27 cellular contexts compared by ENCODE assay signal in the genomic region with DNA sequence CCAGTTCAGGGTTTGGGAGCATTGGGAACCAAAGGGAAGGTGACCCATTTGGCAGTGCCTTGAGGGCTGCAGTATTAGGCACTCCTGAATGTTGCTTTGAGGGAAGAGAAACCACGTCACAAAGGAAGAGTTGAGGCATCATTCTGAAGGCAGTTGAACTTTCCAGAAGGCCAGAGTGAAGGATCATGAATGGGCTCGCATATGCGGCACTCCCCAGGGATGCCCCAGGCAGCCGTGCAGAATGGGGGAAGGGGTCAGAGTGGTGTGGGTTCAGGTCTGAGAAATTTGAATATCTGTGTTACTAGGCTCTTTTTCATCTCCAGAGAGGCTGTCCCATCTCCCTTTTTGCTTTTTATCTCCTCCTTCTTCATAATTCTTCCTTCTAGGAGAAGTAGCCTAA.
A peak's percentile ranks its signal among the peaks of the same experiment; 100 is the strongest.
DNase-seq lines count a peak whose midpoint lies in the region; ATAC-seq, FAIRE-seq and TF ChIP-seq lines count a peak whose summit lies in the region.
"Had no signal": no experiment of that assay in that cellular context is flagged by ENCODE, and none has a peak within 500 bp of the region (broad histone marks: within the 10 kb centered on the region; RNA-seq: fewer than 3 reads in every experiment).

No MANE protein-coding gene starts in this region.

- H2AK5ac ChIP-seq in IMR-90 (ENCODE audit: low read depth, low read length) (peak overlapping the region; percentile 66; the same call in 1 of the 2 replicates), H1 (ENCODE audit: low read depth, low read length) (no peak overlapping the region)

- no peak overlapping the region for H3K4me3 ChIP-seq in GM23338
- H3K4me3 ChIP-seq in IMR-90 (ENCODE audit: insufficient read depth, low read depth, low read length): no peak overlapping the region
- no peak overlapping the region for H3K4me3 ChIP-seq in H1 (ENCODE audit: extremely low read depth in 1 of 4, insufficient read depth in 2 of 4, low read depth in 3 of 4, low read length in 4 of 4)
- H3K4me3 ChIP-seq: BLaER1 had no signal

- no peaks in the 10 kb centered on the region for H3K23me2 ChIP-seq in H1 (ENCODE audit: low read depth, low read length)

- H2AFZ ChIP-seq in GM23338 (0 out of 2 replicates have a peak overlapping the region, but pooled peaks have one; percentile 18), IMR-90 (replicated peaks; ENCODE audit: low read length, poor library complexity) (no peak overlapping the region), H1 (ENCODE audit: low read length) (peak overlapping the region; percentile 26; the same call in 1 of the 2 replicates)

- no peak for TF ChIP-seq POLR2A in IMR-90 (IDR thresholded peaks at IDR 0.05; ENCODE audit: low read depth, low read length)
- no peak for TF ChIP-seq POLR2A in H1 (IDR thresholded peaks at IDR 0.05; ENCODE audit: control extremely low read depth in 1 of 2, low read depth in 2 of 2, low read length in 2 of 2)

- POLR2A ChIA-PET in IMR-90 (lab: Charles Lee; ENCODE audit: unreplicated experiment) (no interaction called here), H1 (lab: Charles Lee; ENCODE audit: partially characterized antibody) (no interaction called here)

- no CpG with 5 or more reads among the region's 4 CpGs for WGBS in IMR-90 (ENCODE audit: extremely low coverage in 2 of 2, insufficient read length in 1 of 2), 2 experiments
- WGBS in H1 (ENCODE audit: extremely low coverage in 1 of 2, insufficient coverage in 1 of 2, insufficient read length in 1 of 2, insufficient replicate concordance in 2 of 2, low coverage in 1 of 2, low lambda C conversion rate in 2 of 2, missing lambda C conversion rate in 1 of 2), 2 experiments: 80% methylated on average over 4 of the region's 4 CpGs; no CpG with 5 or more reads in 1 of the 2 experiments

- H3K23ac ChIP-seq in IMR-90 (ENCODE audit: low read depth, low read length): no peak overlapping the region
- no peak overlapping the region for H3K23ac ChIP-seq in H1 (ENCODE audit: insufficient read length)

- no peak overlapping the region for H4K91ac ChIP-seq in IMR-90 (ENCODE audit: insufficient read depth, low read depth, low read length)
- H4K91ac ChIP-seq in H1 (replicated peaks; ENCODE audit: insufficient read length, low read length): no peak overlapping the region

- FAIRE-seq in H1 (lab: Jason Lieb, UNC): no peak
- FAIRE-seq: A204.1, G401.6, GM12891, GM19239 had no signal

- H2BK12ac ChIP-seq in H1 (ENCODE audit: low read depth, low read length): no peak overlapping the region

- in situ Hi-C loops in IMR-90 (cut with MboI; ENCODE audit: low sequenced_read_pairs): no loop called here

- H3K27me3 ChIP-seq in GM23338 (ENCODE audit: insufficient read depth): no peaks in the 10 kb centered on the region
- no peaks in the 10 kb centered on the region for H3K27me3 ChIP-seq in IMR-90 (ENCODE audit: control insufficient read depth, insufficient read depth, low read length)
- no peaks in the 10 kb centered on the region for H3K27me3 ChIP-seq in H1 (replicated peaks in 1 of 4; ENCODE audit: control insufficient read depth in 3 of 4, extremely low read depth in 1 of 4, insufficient read depth in 3 of 4, low read length in 3 of 4)
- H3K27me3 ChIP-seq: BE2C, BLaER1 had no signal

- H3K18ac ChIP-seq in IMR-90 (ENCODE audit: low read depth, low read length): no peak overlapping the region
- H3K18ac ChIP-seq in H1 (ENCODE audit: extremely low read depth, low read length): no peak overlapping the region

- no peak for DNase-seq in GM23338 (ENCODE audit: low spot score)
- DNase-seq in IMR-90: no peak
- no peak for DNase-seq in H1 (ENCODE audit: low read depth in 1 of 2, low spot score in 2 of 2)
- DNase-seq in stimulated activated naive B cell treated with anti-CD40 and anti-IgM and Interleukin-4, amounts not matched to agents 10 μg/mL and 1 μg/mL and 100 μg/mL, for 72 hours: no peak
- DNase-seq in ureter (ENCODE audit: low spot score): no peak
- DNase-seq: 8988T; ACHN; BE2C; C1 segment of cervical spinal cord; CD4-positive, alpha-beta memory T cell; CD4-positive, CD25-positive, alpha-beta regulatory T cell; CD8-positive, alpha-beta memory T cell; COR-L47; DMS 273 treated with DMSO at 0.1 percent for 48 hours; DMS153; DMS79; DND-41; EL; GF-D8 had no signal

- H4K8ac ChIP-seq in IMR-90 (ENCODE audit: low read depth in 2 of 2, low read length in 2 of 2): no peak overlapping the region
- H4K8ac ChIP-seq in H1 (ENCODE audit: extremely low read depth, insufficient read depth, low read length): no peak overlapping the region

- peaks cover 12% of the 10 kb centered on the region; the same call in 1 of the 2 replicates for H3K9me2 ChIP-seq in GM23338 (ENCODE audit: insufficient read depth)

- no peaks in the 10 kb centered on the region for H3K9me3 Mint-ChIP-seq in GM23338
- H3K9me3 Mint-ChIP-seq in stimulated activated naive B cell treated with anti-CD40 and anti-IgM and Interleukin-4, amounts not matched to agents 10 μg/mL and 1 μg/mL and 100 μg/mL, for 72 hours: no peaks in the 10 kb centered on the region
- H3K9me3 Mint-ChIP-seq: CD4-positive, alpha-beta memory T cell; CD4-positive, CD25-positive, alpha-beta regulatory T cell; CD8-positive, alpha-beta memory T cell had no signal

- H3K79me1 ChIP-seq in IMR-90 (ENCODE audit: low read depth in 1 of 2, low read length in 2 of 2): no peaks in the 10 kb centered on the region
- no peaks in the 10 kb centered on the region for H3K79me1 ChIP-seq in H1 (ENCODE audit: low read depth, low read length)

- peaks cover 2% of the 10 kb centered on the region for H3K27me3 Mint-ChIP-seq in GM23338 (ENCODE audit: insufficient read depth, low read depth, poor library complexity)
- peaks cover 0 to 5% of the 10 kb centered on the region in 2 donors for H3K27me3 Mint-ChIP-seq in stimulated activated naive B cell treated with anti-CD40 and anti-IgM and Interleukin-4, amounts not matched to agents 10 μg/mL and 1 μg/mL and 100 μg/mL, for 72 hours

- H4K20me1 ChIP-seq in GM23338 (replicated peaks; ENCODE audit: insufficient read depth) (no peaks in the 10 kb centered on the region), IMR-90 (ENCODE audit: insufficient read depth, low read length) (no peaks in the 10 kb centered on the region), H1 (replicated peaks in 1 of 2; ENCODE audit: control insufficient read depth in 1 of 2, insufficient read depth in 2 of 2, low read length in 2 of 2) (no peaks in the 10 kb centered on the region)
- H4K20me1 ChIP-seq: BLaER1 had no signal

- H3K56ac ChIP-seq in IMR-90 (ENCODE audit: extremely low read depth, insufficient read depth, low read length): no peak overlapping the region
- no peak overlapping the region for H3K56ac ChIP-seq in H1 (replicated peaks; ENCODE audit: insufficient read length, low read depth, low read length)

- no peak overlapping the region; the same call in 1 of the 2 replicates for H3K14ac ChIP-seq in IMR-90 (replicated peaks; ENCODE audit: low read depth, low read length)
- H3K14ac ChIP-seq in H1 (ENCODE audit: insufficient read length): no peak overlapping the region

- no peak overlapping the region for H3K27ac Mint-ChIP-seq in GM23338
- H3K27ac Mint-ChIP-seq in stimulated activated naive B cell treated with anti-CD40 and anti-IgM and Interleukin-4, amounts not matched to agents 10 μg/mL and 1 μg/mL and 100 μg/mL, for 72 hours: no peak overlapping the region
- H3K27ac Mint-ChIP-seq: CD14-positive monocyte; CD4-positive, alpha-beta memory T cell; CD8-positive, alpha-beta memory T cell had no signal

- H3K36me3 Mint-ChIP-seq in GM23338 (ENCODE audit: low read depth): no peaks in the 10 kb centered on the region; the same call in 2 of the 3 replicates
- no peaks in the 10 kb centered on the region for H3K36me3 Mint-ChIP-seq in stimulated activated naive B cell treated with anti-CD40 and anti-IgM and Interleukin-4, amounts not matched to agents 10 μg/mL and 1 μg/mL and 100 μg/mL, for 72 hours
- H3K36me3 Mint-ChIP-seq: CD14-positive monocyte; CD4-positive, alpha-beta memory T cell; CD4-positive, CD25-positive, alpha-beta regulatory T cell had no signal

- no peak overlapping the region for H3K27ac ChIP-seq in GM23338 (ENCODE audit: low read depth)
- H3K27ac ChIP-seq in IMR-90 (ENCODE audit: insufficient read depth, low read length): no peak overlapping the region
- no peak overlapping the region for H3K27ac ChIP-seq in H1 (ENCODE audit: low read depth, low read length)
- H3K27ac ChIP-seq: BLaER1 had no signal

- no peak for TF ChIP-seq EP300 in H1 (IDR thresholded peaks at IDR 0.05; ENCODE audit: borderline replicate concordance in 1 of 2, low read depth in 2 of 2, low read length in 2 of 2)

- no peaks in the 10 kb centered on the region for H3F3A ChIP-seq in GM23338 (replicated peaks; ENCODE audit: low read depth)

- no peak overlapping the region for H2BK5ac ChIP-seq in IMR-90 (ENCODE audit: low read depth, low read length, poor library complexity, severe bottlenecking)
- no peak overlapping the region for H2BK5ac ChIP-seq in H1 (ENCODE audit: low read depth, low read length)

- BruUV-seq in IMR-90 (replicated peaks; lab: Mats Ljungman, UMichigan): no TSS peak

- H3K9me3 ChIP-seq in IMR-90 (ENCODE audit: control insufficient read depth, insufficient read depth, low read length) (no peaks in the 10 kb centered on the region), H1 (ENCODE audit: insufficient read depth in 2 of 2, low read depth in 1 of 2, low read length in 1 of 2) (no peaks in the 10 kb centered on the region; a peak in 1 of 4 replicates)
- H3K9me3 ChIP-seq: BE2C, BLaER1 had no signal

- TF ChIP-seq RAD21 in IMR-90 (IDR thresholded peaks at IDR 0.05; ENCODE audit: low read length): no peak
- no peak for TF ChIP-seq RAD21 in H1 (IDR thresholded peaks at IDR 0.05 in 1 of 2, conservative IDR thresholded peaks at IDR 0.05 in 1 of 2; ENCODE audit: low read depth in 2 of 2, low read length in 2 of 2)

- no peak overlapping the region for H2BK120ac ChIP-seq in IMR-90 (ENCODE audit: low read depth, low read length)
- no peak overlapping the region for H2BK120ac ChIP-seq in H1 (replicated peaks; ENCODE audit: low read depth, low read length)

- intact Hi-C loops in IMR-90 (cut with micrococcal nuclease): no loop called here

- H3K36me3 ChIP-seq in GM23338 (ENCODE audit: insufficient read depth) (no peaks in the 10 kb centered on the region), IMR-90 (ENCODE audit: control insufficient read depth, insufficient read depth, low read length) (no peaks in the 10 kb centered on the region), H1 (ENCODE audit: control insufficient read depth in 2 of 4, insufficient read depth in 4 of 4, low read length in 3 of 4) (no peaks in the 10 kb centered on the region)
- H3K36me3 ChIP-seq: BE2C, BLaER1 had no signal

- H2BK15ac ChIP-seq in IMR-90 (ENCODE audit: low read depth, low read length) (0 out of 3 replicates have a peak overlapping the region, but pooled peaks have one; percentile 30), H1 (ENCODE audit: low read length) (no peak overlapping the region)

- H2BK20ac ChIP-seq in IMR-90 (ENCODE audit: low read depth, low read length) (no peak overlapping the region), H1 (ENCODE audit: low read length) (no peak overlapping the region)

- ATAC-seq in GM23338: no peak; the same call in 2 of the 3 replicates
- no peak for ATAC-seq in IMR-90 (ENCODE audit: low read depth)
- no peak for ATAC-seq in GM19395 (IDR thresholded peaks at IDR 0.05; ENCODE audit: unreplicated experiment)
- no peak for ATAC-seq in stimulated activated naive B cell treated with anti-CD40 and anti-IgM and Interleukin-4, amounts not matched to agents 10 μg/mL and 1 μg/mL and 100 μg/mL, for 72 hours (replicated peaks)
- ATAC-seq in GM21737 (IDR thresholded peaks at IDR 0.05; ENCODE audit: unreplicated experiment): no peak

- peaks cover 7% of the 10 kb centered on the region for H3K4me1 Mint-ChIP-seq in GM23338
- H3K4me1 Mint-ChIP-seq in stimulated activated naive B cell treated with anti-CD40 and anti-IgM and Interleukin-4, amounts not matched to agents 10 μg/mL and 1 μg/mL and 100 μg/mL, for 72 hours: no peaks in the 10 kb centered on the region
- H3K4me1 Mint-ChIP-seq: CD14-positive monocyte; CD4-positive, alpha-beta memory T cell; CD4-positive, CD25-positive, alpha-beta regulatory T cell; CD8-positive, alpha-beta memory T cell had no signal

- H3K4me2 ChIP-seq in GM23338 (no peak overlapping the region), IMR-90 (ENCODE audit: low read depth, low read length) (no peak overlapping the region), H1 (ENCODE audit: insufficient read depth in 1 of 2, low read depth in 2 of 2, low read length in 2 of 2) (no peak overlapping the region; a peak in 1 of 4 replicates)
- H3K4me2 ChIP-seq: BLaER1 had no signal

- no peaks in the 10 kb centered on the region for H3K79me2 ChIP-seq in GM23338 (replicated peaks; ENCODE audit: insufficient read depth)
- H3K79me2 ChIP-seq in H1 (ENCODE audit: control insufficient read depth in 1 of 2, insufficient read depth in 2 of 2, low read length in 2 of 2): no peaks in the 10 kb centered on the region

- CTCF ChIA-PET in IMR-90 (lab: Yijun Ruan, JAX) (no interaction called here), H1 (lab: Charles Lee; ENCODE audit: partially characterized antibody) (no interaction called here)

- dilution Hi-C loops in IMR-90 (cut with HindIII; ENCODE audit: low sequenced_read_pairs, unreplicated experiment): no loop called here

- TF ChIP-seq CTCF in GM23338 (conservative IDR thresholded peaks at IDR 0.05; ENCODE audit: low read depth in 2 of 2) (no peak), IMR-90 (conservative IDR thresholded peaks at IDR 0.05; ENCODE audit: low read depth, low read length) (no peak), H1 (IDR thresholded peaks at IDR 0.05; ENCODE audit: control extremely low read depth in 1 of 3, insufficient read depth in 1 of 3, low read depth in 1 of 3, low read length in 3 of 3) (no peak)

- H3K4ac ChIP-seq in IMR-90 (ENCODE audit: low read depth, low read length) (0 out of 2 replicates have a peak overlapping the region, but pooled peaks have one; percentile 13), H1 (replicated peaks; ENCODE audit: insufficient read length, low read depth, low read length) (no peak overlapping the region)

- H3K4me1 ChIP-seq in GM23338 (ENCODE audit: insufficient read depth) (no peaks in the 10 kb centered on the region), IMR-90 (ENCODE audit: control insufficient read depth, insufficient read depth, low read length) (no peaks in the 10 kb centered on the region; the same call in 1 of the 2 replicates), H1 (replicated peaks in 1 of 4; ENCODE audit: control insufficient read depth in 3 of 4, insufficient read depth in 4 of 4, low read length in 3 of 4) (peaks cover 0 to 6% (median 0%) of the 10 kb centered on the region in 4 experiments; a peak in 2 of 7 replicates)
- H3K4me1 ChIP-seq: BE2C had no signal

- no peak overlapping the region for H2AK9ac ChIP-seq in IMR-90 (replicated peaks; ENCODE audit: low read depth, low read length, poor library complexity)

- H3K9ac ChIP-seq in IMR-90 (ENCODE audit: low read depth, low read length): no peak overlapping the region
- no peak overlapping the region for H3K9ac ChIP-seq in H1 (replicated peaks in 1 of 4; ENCODE audit: extremely low read depth in 1 of 4, low read depth in 3 of 4, low read length in 3 of 4)
- H3K9ac ChIP-seq: BLaER1 had no signal

- no peaks in the 10 kb centered on the region; the same call in 1 of the 2 replicates for H3K9me1 ChIP-seq in IMR-90 (ENCODE audit: insufficient read depth, low read length)

- H4K5ac ChIP-seq in IMR-90 (ENCODE audit: low read depth, low read length) (no peak overlapping the region), H1 (ENCODE audit: insufficient read length, low read depth, low read length) (no peak overlapping the region)

- no peak overlapping the region for H3K4me3 Mint-ChIP-seq in GM23338
- no peak overlapping the region for H3K4me3 Mint-ChIP-seq in stimulated activated naive B cell treated with anti-CD40 and anti-IgM and Interleukin-4, amounts not matched to agents 10 μg/mL and 1 μg/mL and 100 μg/mL, for 72 hours
- H3K4me3 Mint-ChIP-seq: CD14-positive monocyte; CD4-positive, alpha-beta memory T cell; CD4-positive, CD25-positive, alpha-beta regulatory T cell; CD8-positive, alpha-beta memory T cell had no signal
